Comparison of ENCODE assay signal across 19 cellular contexts in the genomic region with DNA sequence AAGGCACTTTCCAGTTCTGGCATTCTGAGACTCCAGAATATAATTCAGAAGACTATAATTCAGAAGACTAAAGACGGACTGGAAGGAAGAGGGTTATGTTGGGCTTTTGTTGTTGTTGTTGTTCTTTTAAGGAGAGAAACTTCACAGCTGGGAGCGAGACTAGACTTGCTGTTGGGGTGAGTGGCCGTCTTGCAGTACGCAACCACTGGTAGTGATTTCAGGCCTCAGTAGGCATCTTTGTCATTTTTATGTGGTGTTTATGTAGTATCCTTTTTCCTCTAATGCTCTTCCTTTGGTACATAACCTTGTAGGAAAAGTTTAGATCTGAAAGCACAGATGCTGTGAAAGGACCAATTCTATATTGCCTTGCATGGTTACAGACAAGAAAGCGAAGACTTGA.
DNase-seq lines count a peak whose midpoint lies in the region; ATAC-seq, FAIRE-seq and TF ChIP-seq lines count a peak whose summit lies in the region.
"Had no signal": no experiment of that assay in that cellular context is flagged by ENCODE, and none has a peak within 500 bp of the region (broad histone marks: within the 10 kb centered on the region; RNA-seq: fewer than 3 reads in every experiment).

No MANE protein-coding gene starts in this region.

- H3K79me1 ChIP-seq in neuronal stem cell (ENCODE audit: low read depth, low read length), result peaks cover 4% of the 10 kb centered on the region

- TF ChIP-seq POLR2A in GM12891 (IDR thresholded peaks at IDR 0.05; ENCODE audit: low read depth, low read length) (no peak), uterus (IDR thresholded peaks at IDR 0.05) (no peak)

- peak overlapping the region; percentile 94 for H3K27ac ChIP-seq in RWPE2 (ENCODE audit: poor library complexity, severe bottlenecking)
- H3K27ac ChIP-seq in uterus, result no peak overlapping the region
- no peak overlapping the region for H3K27ac ChIP-seq in neuronal stem cell (replicated peaks; ENCODE audit: low read length)
- H3K27ac ChIP-seq: GM23248, HL-60 had no signal

- H3K9ac ChIP-seq in neuronal stem cell (ENCODE audit: low read depth, low read length, poor library complexity), result no peak overlapping the region
- H3K9ac ChIP-seq: GM23248 had no signal

- no peak overlapping the region for H3K14ac ChIP-seq in neuronal stem cell (ENCODE audit: low read length)

- H3K4me1 Mint-ChIP-seq in nephron progenitor cell, result peaks cover 27% of the 10 kb centered on the region

- peaks cover 33% of the 10 kb centered on the region for H3K4me1 ChIP-seq in RWPE2 (ENCODE audit: insufficient read depth, poor library complexity, severe bottlenecking)
- no peaks in the 10 kb centered on the region for H3K4me1 ChIP-seq in uterus
- H3K4me1 ChIP-seq in neuronal stem cell (ENCODE audit: control insufficient read depth in 2 of 2, insufficient read depth in 1 of 2, low read depth in 1 of 2, low read length in 2 of 2), result peaks cover under 1% of the 10 kb centered on the region in 2 donors

- FAIRE-seq in GM12891 (lab: Jason Lieb, UNC), result peak; percentile 31
- FAIRE-seq: D721Med, GM18507, H54 had no signal

- no peak for ATAC-seq in RWPE2 (ENCODE audit: low read depth)

- H2BK120ac ChIP-seq in neuronal stem cell (ENCODE audit: low read depth, low read length), result no peak overlapping the region

- H3K4me2 ChIP-seq in neuronal stem cell (ENCODE audit: insufficient read depth, low read length, poor library complexity, severe bottlenecking), result no peak overlapping the region

- H3K4ac ChIP-seq in neuronal stem cell (ENCODE audit: low read length), result no peak overlapping the region

- H3K9me3 ChIP-seq in RWPE2 (ENCODE audit: severe bottlenecking), result no peaks in the 10 kb centered on the region
- H3K9me3 ChIP-seq in uterus, result no peaks in the 10 kb centered on the region
- no peaks in the 10 kb centered on the region for H3K9me3 ChIP-seq in neuronal stem cell (replicated peaks in 1 of 2; ENCODE audit: control insufficient read depth in 2 of 2, insufficient read depth in 1 of 2, low read depth in 1 of 2, low read length in 2 of 2)

- no peak overlapping the region for H2BK12ac ChIP-seq in neuronal stem cell (ENCODE audit: low read length)

- peaks cover 32% of the 10 kb centered on the region for H3K36me3 Mint-ChIP-seq in nephron progenitor cell (ENCODE audit: low read depth)

- H3K27me3 Mint-ChIP-seq in nephron progenitor cell (ENCODE audit: low read depth, poor library complexity), result no peaks in the 10 kb centered on the region
- H3K27me3 Mint-ChIP-seq: B cell; CD4-positive, alpha-beta T cell had no signal

- H3K27me3 ChIP-seq in RWPE2 (ENCODE audit: insufficient read depth, poor library complexity, severe bottlenecking) (no peaks in the 10 kb centered on the region), uterus (no peaks in the 10 kb centered on the region), neuronal stem cell (ENCODE audit: control insufficient read depth in 3 of 3, insufficient read depth in 3 of 3, low read depth in 1 of 3, low read length in 3 of 3) (no peaks in the 10 kb centered on the region)

- H2AK5ac ChIP-seq in neuronal stem cell (ENCODE audit: low read depth, low read length), result no peak overlapping the region

- H3K4me3 ChIP-seq in RWPE2 (ENCODE audit: severe bottlenecking) (no peak overlapping the region), epithelial cell of esophagus (ENCODE audit: low read length) (no peak overlapping the region), uterus (no peak overlapping the region), neuronal stem cell (ENCODE audit: low read length in 2 of 2) (no peak overlapping the region)
- H3K4me3 ChIP-seq: GM23248 had no signal

- DNase-seq in GM12891 (ENCODE audit: insufficient read length, low spot score), result no peak
- DNase-seq in RWPE2 (ENCODE audit: low spot score), result no peak
- peak; percentile 56 for DNase-seq in epithelial cell of esophagus (ENCODE audit: low read depth)
- DNase-seq in nephron progenitor cell, result no peak
- DNase-seq in NOMO-1 (lab: John Stamatoyannopoulos, UW; ENCODE audit: unreplicated experiment in 2 of 2), result no peak
- DNase-seq in uterus, result no peak
- DNase-seq in neuronal stem cell (ENCODE audit: low spot score), result no peak
- DNase-seq: ACHN; C1 segment of cervical spinal cord; CD4-positive, alpha-beta T cell; DMS153; DND-41; GF-D8; GM23248 had no signal

- peak overlapping the region; percentile 65 for H3K27ac Mint-ChIP-seq in nephron progenitor cell
- H3K27ac Mint-ChIP-seq: B cell; CD4-positive, alpha-beta T cell had no signal

- no peak overlapping the region for H4K8ac ChIP-seq in neuronal stem cell (ENCODE audit: low read depth, low read length)

- H2BK15ac ChIP-seq in neuronal stem cell (ENCODE audit: low read length), result no peak overlapping the region

- H4K91ac ChIP-seq in neuronal stem cell (ENCODE audit: low read depth, low read length, poor library complexity), result no peak overlapping the region

- H3K36me3 ChIP-seq in RWPE2 (ENCODE audit: low read depth), result no peaks in the 10 kb centered on the region; the same call in 1 of the 2 replicates
- no peaks in the 10 kb centered on the region for H3K36me3 ChIP-seq in uterus
- H3K36me3 ChIP-seq in neuronal stem cell (replicated peaks in 1 of 2; ENCODE audit: control insufficient read depth in 2 of 2, insufficient read depth in 2 of 2, low read length in 2 of 2), result peaks cover 1 to 22% of the 10 kb centered on the region in 2 donors

- no peak for TF ChIP-seq CTCF in RWPE2 (IDR thresholded peaks at IDR 0.05; ENCODE audit: poor library complexity, severe bottlenecking)
- TF ChIP-seq CTCF in epithelial cell of esophagus (IDR thresholded peaks at IDR 0.05; ENCODE audit: insufficient read depth, low read depth, low read length, missing control alignments), result no peak
- no peak for TF ChIP-seq CTCF in nephron progenitor cell (IDR thresholded peaks at IDR 0.05)
- TF ChIP-seq CTCF in uterus (IDR thresholded peaks at IDR 0.05), result no peak

- no peaks in the 10 kb centered on the region for H3K9me3 Mint-ChIP-seq in nephron progenitor cell
- H3K9me3 Mint-ChIP-seq: CD4-positive, alpha-beta T cell had no signal

- no peak overlapping the region for H3K18ac ChIP-seq in neuronal stem cell (ENCODE audit: low read length)

- no peak overlapping the region for H2BK5ac ChIP-seq in neuronal stem cell (ENCODE audit: low read length)

- H3K23ac ChIP-seq in neuronal stem cell (ENCODE audit: low read depth, low read length, poor library complexity), result no peak overlapping the region

- intact Hi-C loops in uterus (cut with DNase I; ENCODE audit: low total_unique reads), result no loop called here

- WGBS in neuronal stem cell (ENCODE audit: extremely low coverage in 2 of 2, insufficient read length in 2 of 2, insufficient replicate concordance in 1 of 2), 2 donors, result no CpG with 5 or more reads among the region's 5 CpGs

- H2AFZ ChIP-seq in neuronal stem cell (ENCODE audit: low read length), result no peak overlapping the region
- H2AFZ ChIP-seq: GM23248 had no signal

- no peak overlapping the region for H3K4me3 Mint-ChIP-seq in nephron progenitor cell
- H3K4me3 Mint-ChIP-seq: B cell; CD4-positive, alpha-beta T cell had no signal

TF ChIP-seq in GM12891, 5 proteins besides CTCF, POLR2A, EP300 and RAD21:
- TF ChIP-seq PAX5 (IDR thresholded peaks at IDR 0.05; ENCODE audit: insufficient read depth, low read length, severe bottlenecking), result no peak
- no peak for TF ChIP-seq TAF1 (IDR thresholded peaks at IDR 0.05; ENCODE audit: low read depth, low read length)
TF ChIP-seq in GM12891: peak in this region for 0.
